ENCODE assay signal across 25 cellular contexts in genomic region chr11:69889400-69890372, GRCh38.
DNase-seq lines count a peak whose midpoint lies in the region; ATAC-seq and TF ChIP-seq lines count a peak whose summit lies in the region.
"Had no signal": no experiment of that assay in that cellular context is flagged by ENCODE, and none has a peak within 500 bp of the region (broad histone marks: within the 10 kb centered on the region; RNA-seq: fewer than 3 reads in every experiment).

No MANE protein-coding gene starts in this region.

- no peak for TF ChIP-seq CTCF in right atrium auricular region (IDR thresholded peaks at IDR 0.05)

- H3K4me1 ChIP-seq in right atrium auricular region = no peaks in the 10 kb centered on the region
- peaks cover 10% of the 10 kb centered on the region for H3K4me1 ChIP-seq in iPS-20b (ENCODE audit: insufficient read depth, low read length)
- H3K4me1 ChIP-seq: foreskin keratinocyte had no signal

- DNase-seq in Right ventricle myocardium superior (peak; percentile 25), right atrium auricular region (ENCODE audit: low spot score) (no peak), NCI-H69 (lab: John Stamatoyannopoulos, UW) (peak; percentile 90), occipital lobe (lab: John Stamatoyannopoulos, UW) (no peak), DMS114 treated with DMSO at 0.1 percent for 48 hours (lab: John Stamatoyannopoulos, UW; ENCODE audit: unreplicated experiment) (no peak), NCI-H82 treated with DMSO at 0.1 percent for 48 hours (lab: John Stamatoyannopoulos, UW; ENCODE audit: unreplicated experiment) (no peak)
- DNase-seq: activated CD4-positive, CD25-positive, alpha-beta regulatory T cell; activated CD8-positive, alpha-beta T cell treated with anti-CD3 and anti-CD28 coated beads for 36 hours; activated naive CD4-positive, alpha-beta T cell treated with Interleukin-2 at 50 U/mL for 16 hours; activated T-cell treated with anti-CD3 and anti-CD28 coated beads, Interleukin-2, amount 50 U/mL, for 1 hour; CD4-positive, alpha-beta T cell; DND-41; dorsolateral prefrontal cortex; foreskin keratinocyte; mesenchymal stem cell; naive thymus-derived CD4-positive, alpha-beta T cell; NCI-H187; NCI-H446; stimulated activated CD4-positive, alpha-beta T cell treated with anti-CD3 and anti-CD28 coated beads, Interleukin-2, amount 100 ng/mL, for 48 hours; stimulated activated naive CD8-positive, alpha-beta T cell treated with anti-CD3 and anti-CD28 coated beads, Interleukin-15, Interleukin-2, amounts not matched to agents 100 U/mL and 50 U/mL, for 24 hours; T1000; thyroid gland had no signal

- intact Hi-C loops in Right ventricle myocardium superior (cut with DNase I) = loop anchor here (2.0 kb wide), 1 partner anchor 203 kb away; no protein-coding TSS in a partner anchor

- ATAC-seq in Right ventricle myocardium superior (ENCODE audit: poor library complexity) (no peak), GM19035 (IDR thresholded peaks at IDR 0.05; ENCODE audit: unreplicated experiment) (no peak)
- ATAC-seq: naive thymus-derived CD4-positive, alpha-beta T cell; stimulated activated naive CD8-positive, alpha-beta T cell treated with anti-CD3 and anti-CD28 coated beads, Interleukin-15, Interleukin-2, amounts not matched to agents 100 U/mL and 50 U/mL, for 24 hours had no signal

- H3K27me3 ChIP-seq in right atrium auricular region (no peaks in the 10 kb centered on the region), iPS-20b (ENCODE audit: insufficient read depth, low read length) (peaks cover 36% of the 10 kb centered on the region)
- H3K27me3 ChIP-seq: thyroid gland had no signal

- no peak overlapping the region for H3K27ac ChIP-seq in right atrium auricular region
- no peak overlapping the region for H3K27ac ChIP-seq in iPS-20b (ENCODE audit: low read length)
- H3K27ac ChIP-seq: dorsolateral prefrontal cortex, foreskin keratinocyte, hepatocyte, thyroid gland had no signal

- H3K9ac ChIP-seq in iPS-20b (ENCODE audit: low read depth, low read length) = no peak overlapping the region

- H3K36me3 ChIP-seq in right atrium auricular region (no peaks in the 10 kb centered on the region), iPS-20b (ENCODE audit: insufficient read depth, low read depth, low read length) (no peaks in the 10 kb centered on the region)
- H3K36me3 ChIP-seq: thyroid gland had no signal

- no peaks in the 10 kb centered on the region for H3K9me3 ChIP-seq in right atrium auricular region
- no peaks in the 10 kb centered on the region for H3K9me3 ChIP-seq in iPS-20b (ENCODE audit: insufficient read depth, low read depth, low read length)
- H3K9me3 ChIP-seq: thyroid gland had no signal

- H3K4me3 ChIP-seq in right atrium auricular region = no peak overlapping the region
- H3K4me3 ChIP-seq in iPS-20b (ENCODE audit: low read length) = peak overlapping the region; percentile 53; the same call in 1 of the 2 replicates
- H3K4me3 ChIP-seq: dorsolateral prefrontal cortex, hepatocyte, thyroid gland had no signal

Comparison
In these comparisons a context has a peak if more than half of its experiments do, and no peak if none do; other contexts are left out.
1. DNase-seq: peak in Right ventricle myocardium superior (single experiment) and NCI-H69 (single experiment); none in right atrium auricular region (single experiment), occipital lobe (single experiment), DMS114 treated with DMSO at 0.1 percent for 48 hours (single experiment) and NCI-H82 treated with DMSO at 0.1 percent for 48 hours (single experiment).